ENCODE assay signal across 13 cellular contexts in the genomic region with DNA sequence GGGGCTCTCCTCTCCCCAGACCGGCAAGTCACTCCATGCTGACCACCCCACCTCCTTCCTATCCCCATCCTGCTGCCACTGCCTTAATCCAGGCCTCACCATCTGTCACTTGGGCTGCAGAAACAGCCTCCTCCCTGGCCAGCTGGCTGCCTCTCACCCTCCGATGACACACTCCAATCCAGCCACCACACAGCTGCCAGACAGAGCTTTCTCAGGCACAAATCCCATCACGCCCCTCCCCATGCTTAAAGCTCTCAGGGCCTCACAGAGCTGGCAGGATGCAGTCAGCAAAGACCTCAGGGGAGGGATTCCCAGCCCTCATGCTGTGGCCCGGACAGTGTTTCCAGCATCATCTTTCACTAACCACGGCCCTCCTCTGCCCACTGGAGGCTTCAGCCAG. TPM values are rescaled to one million over a fixed set of nuclear protein-coding genes. Genes with fewer than 3 reads are reported as not detected.
DNase-seq lines count a peak whose midpoint lies in the region; ATAC-seq, FAIRE-seq and TF ChIP-seq lines count a peak whose summit lies in the region.
"Had no signal": no experiment of that assay in that cellular context is flagged by ENCODE, and none has a peak within 500 bp of the region (broad histone marks: within the 10 kb centered on the region; RNA-seq: fewer than 3 reads in every experiment).

No MANE protein-coding gene starts in this region.

- ATAC-seq in Right ventricle myocardium inferior (peak; percentile 68), GM21390 (IDR thresholded peaks at IDR 0.05; ENCODE audit: unreplicated experiment) (no peak)
- ATAC-seq: K562 had no signal

- H2AFZ ChIP-seq in astrocyte (ENCODE audit: low read depth, low read length) = no peak overlapping the region

- DNase-seq in Right ventricle myocardium inferior (ENCODE audit: missing footprints) (peak; percentile 76), cardiac septum (ENCODE audit: low spot score) (no peak), astrocyte (ENCODE audit: low read depth) (peak; percentile 66), left ventricle myocardium inferior (peak; percentile 44), vagina (ENCODE audit: extremely low spot score in 2 of 2) (no peak), suprapubic skin (ENCODE audit: low spot score in 2 of 2) (no peak)
- DNase-seq in activated CD4-positive, alpha-beta T cell treated with anti-CD3 and anti-CD28 coated beads, Interleukin-2, amount 50 U/mL, for 1 hour = no peak
- DNase-seq: ACHN; activated effector memory CD4-positive, alpha-beta T cell treated with anti-CD3 and anti-CD28 coated beads, Interleukin-2, amount 50 U/mL, for 16 hours; SW 1271 had no signal

- peak overlapping the region; percentile 39 for H3K9ac ChIP-seq in astrocyte (ENCODE audit: low read length)

- peaks cover 5% of the 10 kb centered on the region for H4K20me1 ChIP-seq in astrocyte (ENCODE audit: insufficient read depth, low read length)

- H3K27me3 Mint-ChIP-seq in astrocyte (ENCODE audit: low read depth, unreplicated experiment) = no peaks in the 10 kb centered on the region

- H3K27ac ChIP-seq in astrocyte (ENCODE audit: low read depth, low read length) (no peak overlapping the region), left ventricle myocardium inferior (replicated peaks) (no peak overlapping the region), vagina (peak overlapping the region; percentile 42), suprapubic skin (no peak overlapping the region)

- peaks cover 10% of the 10 kb centered on the region for H3K4me1 Mint-ChIP-seq in astrocyte (ENCODE audit: low read depth, unreplicated experiment)

- TF ChIP-seq POLR2A in vagina (IDR thresholded peaks at IDR 0.05) = no peak
- no peak for TF ChIP-seq POLR2A in suprapubic skin (IDR thresholded peaks at IDR 0.05)

- no peaks in the 10 kb centered on the region for H3K27me3 ChIP-seq in astrocyte (ENCODE audit: insufficient read depth, low read length)
- H3K27me3 ChIP-seq in left ventricle myocardium inferior (ENCODE audit: low read depth) = no peaks in the 10 kb centered on the region
- no peaks in the 10 kb centered on the region for H3K27me3 ChIP-seq in vagina
- H3K27me3 ChIP-seq in suprapubic skin = no peaks in the 10 kb centered on the region

- H3K4me3 ChIP-seq in astrocyte (ENCODE audit: insufficient read depth, low read depth, low read length) (no peak overlapping the region), left ventricle myocardium inferior (no peak overlapping the region), vagina (no peak overlapping the region), suprapubic skin (no peak overlapping the region)
- H3K4me3 ChIP-seq: K562 had no signal

- H3K36me3 Mint-ChIP-seq in astrocyte (ENCODE audit: low read depth, unreplicated experiment) = peaks cover 15% of the 10 kb centered on the region

- no peaks in the 10 kb centered on the region for H3K79me2 ChIP-seq in astrocyte (ENCODE audit: insufficient read depth, low read length)

- no peaks in the 10 kb centered on the region for H3K9me3 Mint-ChIP-seq in astrocyte (ENCODE audit: unreplicated experiment)

- H3K27ac Mint-ChIP-seq in astrocyte (ENCODE audit: unreplicated experiment) = peak overlapping the region; percentile 77

- H3K4me3 Mint-ChIP-seq in astrocyte (ENCODE audit: unreplicated experiment) = peak overlapping the region; percentile 58

- TF ChIP-seq EP300 in suprapubic skin (IDR thresholded peaks at IDR 0.05) = no peak

- H3K36me3 ChIP-seq in astrocyte (ENCODE audit: insufficient read depth, low read length) (peaks cover 5% of the 10 kb centered on the region), left ventricle myocardium inferior (peaks cover 19% of the 10 kb centered on the region), vagina (peaks cover 0 to 36% of the 10 kb centered on the region in 2 donors), suprapubic skin (peaks cover 45% of the 10 kb centered on the region)

- peaks cover 7% of the 10 kb centered on the region for H3K4me1 ChIP-seq in astrocyte (ENCODE audit: insufficient read depth, low read length)
- peaks cover 13% of the 10 kb centered on the region for H3K4me1 ChIP-seq in left ventricle myocardium inferior
- H3K4me1 ChIP-seq in vagina = peaks cover 10% of the 10 kb centered on the region
- H3K4me1 ChIP-seq in suprapubic skin = peaks cover 9% of the 10 kb centered on the region

- H3K9me3 ChIP-seq in astrocyte (ENCODE audit: insufficient read depth, low read depth, low read length) = no peaks in the 10 kb centered on the region
- H3K9me3 ChIP-seq in left ventricle myocardium inferior (replicated peaks) = no peaks in the 10 kb centered on the region
- no peaks in the 10 kb centered on the region for H3K9me3 ChIP-seq in vagina
- H3K9me3 ChIP-seq in suprapubic skin = no peaks in the 10 kb centered on the region

- TF ChIP-seq CTCF in astrocyte (IDR thresholded peaks at IDR 0.05; ENCODE audit: insufficient read depth, low read depth, low read length) (no peak), left ventricle myocardium inferior (IDR thresholded peaks at IDR 0.05; ENCODE audit: borderline replicate concordance) (no peak), vagina (IDR thresholded peaks at IDR 0.05) (no peak), suprapubic skin (IDR thresholded peaks at IDR 0.05) (no peak)

- no peak overlapping the region for H3K4me2 ChIP-seq in astrocyte (ENCODE audit: low read length)

- intact Hi-C loops in Right ventricle myocardium inferior (cut with DNase I) = no loop called here
- intact Hi-C loops in cardiac septum (cut with DNase I) = no loop called here
- intact Hi-C loops in left ventricle myocardium inferior (cut with micrococcal nuclease) = no loop called here
- intact Hi-C loops in vagina (cut with DNase I) = no loop called here

- no peak for FAIRE-seq in astrocyte (lab: Jason Lieb, UNC)
- FAIRE-seq: K562 had no signal

- WGBS in suprapubic skin = 35% methylated on average over 5 of the region's 5 CpGs

RNA-seq across cellular contexts. Expression of a gene that starts 13.7 kb away (rescaled TPM):
- total RNA-seq in Right ventricle myocardium inferior (3.8 TPM), cardiac septum (5.2 TPM), astrocyte (3.8 and 5.1 TPM in 2 replicates), left ventricle myocardium inferior (5.5 TPM), vagina (12.0 TPM), suprapubic skin (10 to 100 TPM; 10.8 to 17.3 (median 12.9) TPM)

RNA-seq across cellular contexts. Expression of a gene that starts 33.1 kb away (rescaled TPM):
- 15.3 TPM for total RNA-seq in Right ventricle myocardium inferior
- total RNA-seq in cardiac septum = 32.8 TPM
- 44.5 and 46.7 TPM in 2 replicates for total RNA-seq in astrocyte
- total RNA-seq in left ventricle myocardium inferior = 18.2 TPM
- 20.6 TPM for total RNA-seq in vagina
- total RNA-seq in suprapubic skin = 10 to 100 TPM; 15.4 to 41.8 (median 26.1) TPM

RNA-seq across cellular contexts. Expression of a gene that starts 37.1 kb away (rescaled TPM):
- 0.16 TPM for total RNA-seq in Right ventricle myocardium inferior
- 5.1 TPM for total RNA-seq in cardiac septum
- total RNA-seq in astrocyte = not detected in 2 replicates
- 0.55 TPM for total RNA-seq in left ventricle myocardium inferior
- total RNA-seq in vagina = 4.2 TPM
- total RNA-seq in suprapubic skin = 1 to 10 TPM in 2 of 4 donors, under 1 TPM in 2; 0.25 to 2.6 (median 1.2) TPM
- total RNA-seq: renal cortical epithelial cell had no signal

Comparison
In these comparisons a context has a peak if more than half of its experiments do, and no peak if none do; other contexts are left out.
1. DNase-seq: peak in Right ventricle myocardium inferior (single experiment), astrocyte (single experiment) and left ventricle myocardium inferior (single experiment); none in cardiac septum (single experiment), vagina (0 of 2), suprapubic skin (0 of 2) and activated CD4-positive, alpha-beta T cell treated with anti-CD3 and anti-CD28 coated beads, Interleukin-2, amount 50 U/mL, for 1 hour (single experiment).